ENCODE assay signal across 30 cellular contexts in genomic region chr5:100577506-100577905, GRCh38.
"Had no signal": no experiment of that assay in that cellular context is flagged by ENCODE, and none has a peak within 500 bp of the region (broad histone marks: within the 10 kb centered on the region; RNA-seq: fewer than 3 reads in every experiment).

No MANE protein-coding gene starts in this region.

- FAIRE-seq: keratinocyte had no signal

- H3K27ac ChIP-seq: lower lobe of right lung, pancreas, prostate gland, tibial nerve had no signal

- H3K4me1 ChIP-seq: lower lobe of right lung, prostate gland, uterus had no signal

- H3K4me1 Mint-ChIP-seq: immature natural killer cell, neural crest cell had no signal

- ATAC-seq: left cardiac atrium; left lobe of liver; lower lobe of right lung; naive thymus-derived CD8-positive, alpha-beta T cell; sciatic nerve had no signal

- H3K4me3 ChIP-seq: lower lobe of right lung, pancreas, prostate gland, right atrium auricular region, skin epidermis, tibial nerve, uterus had no signal

- H3K9me3 Mint-ChIP-seq: immature natural killer cell; neural crest cell; stimulated activated naive CD8-positive, alpha-beta T cell treated with anti-CD3 and anti-CD28 coated beads, Interleukin-15, Interleukin-2, amounts not matched to agents 100 ng/mL and 50 ng/mL, for 24 hours; type B pancreatic cell had no signal

- H3K27me3 Mint-ChIP-seq: naive thymus-derived CD8-positive, alpha-beta T cell; stimulated activated naive CD8-positive, alpha-beta T cell treated with anti-CD3 and anti-CD28 coated beads, Interleukin-15, Interleukin-2, amounts not matched to agents 100 ng/mL and 50 ng/mL, for 24 hours; type B pancreatic cell had no signal

- DNase-seq: head of caudate nucleus; hypothalamus; immature natural killer cell; kidney glomerular epithelial cell; left cardiac atrium; lower lobe of right lung; mammary epithelial cell; mesenchymal stem cell; naive thymus-derived CD8-positive, alpha-beta T cell; nucleus accumbens; pancreas; posterior cingulate gyrus; stimulated activated CD4-positive, alpha-beta T cell treated with anti-CD3 and anti-CD28 coated beads, Interleukin-12 subunit alpha, Interleukin-12 subunit beta, amount 100 ng/mL, for 4 hours; stimulated activated CD4-positive, alpha-beta T cell treated with anti-CD3 and anti-CD28 coated beads, Interleukin-15, amount 100 ng/mL, for 24 hours; stimulated activated CD4-positive, alpha-beta T cell treated with anti-CD3 and anti-CD28 coated beads, Interleukin-2, amount 100 ng/mL, for 24 hours; stimulated activated CD4-positive, alpha-beta T cell treated with anti-CD3 and anti-CD28 coated beads, Interleukin-4, amount 100 ng/mL, for 1 hour; stimulated activated naive CD4-positive, alpha-beta T cell; substantia nigra; uterus had no signal

- H3K9me3 ChIP-seq: lower lobe of right lung, pancreas, prostate gland, right atrium auricular region, tibial nerve, uterus had no signal

- H3K27me3 ChIP-seq: right atrium auricular region, tibial nerve, uterus had no signal

- H3K4me3 Mint-ChIP-seq: immature natural killer cell; naive thymus-derived CD8-positive, alpha-beta T cell; nephron; neural crest cell; stimulated activated naive CD8-positive, alpha-beta T cell treated with anti-CD3 and anti-CD28 coated beads, Interleukin-15, Interleukin-2, amounts not matched to agents 100 ng/mL and 50 ng/mL, for 24 hours; type B pancreatic cell had no signal

- H3K36me3 ChIP-seq: pancreas, prostate gland, right atrium auricular region, uterus had no signal

- H3K27ac Mint-ChIP-seq: immature natural killer cell; naive thymus-derived CD8-positive, alpha-beta T cell; nephron; stimulated activated naive CD8-positive, alpha-beta T cell treated with anti-CD3 and anti-CD28 coated beads, Interleukin-15, Interleukin-2, amounts not matched to agents 100 ng/mL and 50 ng/mL, for 24 hours; type B pancreatic cell had no signal
